In the genomic region with DNA sequence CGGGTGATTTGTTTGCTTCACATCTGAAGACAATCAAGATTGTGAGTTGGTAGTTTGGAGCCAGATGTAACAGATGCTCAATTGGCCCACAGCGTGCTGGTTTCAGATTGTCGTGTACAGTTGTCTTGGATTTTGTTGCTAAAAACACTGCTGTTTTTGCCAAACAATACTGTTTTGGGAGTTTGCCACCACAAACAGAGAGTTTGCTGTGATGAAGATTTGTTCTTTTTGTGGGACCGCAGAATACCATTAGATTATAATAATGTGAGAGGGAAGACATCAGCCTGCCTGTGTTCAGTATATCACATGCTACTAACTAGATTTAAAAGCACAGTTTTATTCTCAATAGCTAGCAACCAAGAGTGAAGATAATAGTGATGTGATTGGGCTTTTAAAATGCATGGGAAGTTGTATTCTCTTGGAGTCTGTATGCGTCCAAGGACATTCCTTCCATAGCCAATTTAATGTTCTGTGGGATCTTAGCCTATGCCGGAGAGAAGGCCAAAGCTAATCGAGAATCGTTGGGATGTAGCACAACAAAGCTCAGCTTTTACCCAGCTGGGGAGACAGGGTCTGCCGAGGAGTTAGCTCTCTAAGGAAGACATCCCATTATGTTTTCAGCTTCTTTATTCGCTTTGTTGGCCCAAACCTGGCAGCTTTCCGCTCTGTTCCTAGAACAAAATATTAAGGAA, we compare ENCODE assay signal across 1 cellular context.
TF ChIP-seq lines count a peak whose summit lies in the region.

No MANE protein-coding gene starts in this region.

TF ChIP-seq in H1, 55 proteins besides CTCF, POLR2A, EP300 and RAD21:
- TF ChIP-seq TAF7 (optimal IDR thresholded peaks at IDR 0.05; ENCODE audit: borderline replicate concordance, low read depth, low read length) (no peak), CEBPB (IDR thresholded peaks at IDR 0.05; ENCODE audit: low read depth, low read length) (no peak), RFX5 (IDR thresholded peaks at IDR 0.05; ENCODE audit: borderline replicate concordance, low read depth, low read length) (no peak), ASH2L (IDR thresholded peaks at IDR 0.05; ENCODE audit: low read length) (no peak), HDAC6 (IDR thresholded peaks at IDR 0.05; ENCODE audit: low read depth, low read length) (no peak), TCF12 (IDR thresholded peaks at IDR 0.05; ENCODE audit: low read depth, low read length) (no peak), RBBP5 (IDR thresholded peaks at IDR 0.05; ENCODE audit: borderline replicate concordance, low read depth, low read length) (no peak), EGR1 (IDR thresholded peaks at IDR 0.05; ENCODE audit: borderline replicate concordance, low read depth, low read length) (no peak), CHD1 (IDR thresholded peaks at IDR 0.05; ENCODE audit: low read depth, low read length) (no peak), CBX8 (IDR thresholded peaks at IDR 0.05; ENCODE audit: borderline replicate concordance, low read depth, low read length) (no peak), SIN3A (conservative IDR thresholded peaks at IDR 0.05 in 1 of 2, IDR thresholded peaks at IDR 0.05 in 1 of 2; ENCODE audit: low read depth in 1 of 2, low read length in 2 of 2) (no peak), JUN (IDR thresholded peaks at IDR 0.05; ENCODE audit: low read depth, low read length) (no peak), KDM5A (IDR thresholded peaks at IDR 0.05; ENCODE audit: low read length) (no peak), JUND (IDR thresholded peaks at IDR 0.05; ENCODE audit: low read length) (no peak), TBP (IDR thresholded peaks at IDR 0.05; ENCODE audit: low read depth, low read length) (no peak), EZH2 (IDR thresholded peaks at IDR 0.05; ENCODE audit: low read depth, low read length, severe bottlenecking) (no peak)
- TF ChIP-seq, protein P1, sequence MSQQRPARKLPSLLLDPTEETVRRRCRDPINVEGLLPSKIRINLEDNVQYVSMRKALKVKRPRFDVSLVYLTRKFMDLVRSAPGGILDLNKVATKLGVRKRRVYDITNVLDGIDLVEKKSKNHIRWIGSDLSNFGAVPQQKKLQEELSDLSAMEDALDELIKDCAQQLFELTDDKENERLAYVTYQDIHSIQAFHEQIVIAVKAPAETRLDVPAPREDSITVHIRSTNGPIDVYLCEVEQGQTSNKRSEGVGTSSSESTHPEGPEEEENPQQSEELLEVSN (IDR thresholded peaks at IDR 0.05), result no peak
- TF ChIP-seq, protein P2, sequence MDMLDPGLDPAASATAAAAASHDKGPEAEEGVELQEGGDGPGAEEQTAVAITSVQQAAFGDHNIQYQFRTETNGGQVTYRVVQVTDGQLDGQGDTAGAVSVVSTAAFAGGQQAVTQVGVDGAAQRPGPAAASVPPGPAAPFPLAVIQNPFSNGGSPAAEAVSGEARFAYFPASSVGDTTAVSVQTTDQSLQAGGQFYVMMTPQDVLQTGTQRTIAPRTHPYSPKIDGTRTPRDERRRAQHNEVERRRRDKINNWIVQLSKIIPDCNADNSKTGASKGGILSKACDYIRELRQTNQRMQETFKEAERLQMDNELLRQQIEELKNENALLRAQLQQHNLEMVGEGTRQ (IDR thresholded peaks at IDR 0.05; ENCODE audit: low read length), result no peak
- TF ChIP-seq, protein P3, sequence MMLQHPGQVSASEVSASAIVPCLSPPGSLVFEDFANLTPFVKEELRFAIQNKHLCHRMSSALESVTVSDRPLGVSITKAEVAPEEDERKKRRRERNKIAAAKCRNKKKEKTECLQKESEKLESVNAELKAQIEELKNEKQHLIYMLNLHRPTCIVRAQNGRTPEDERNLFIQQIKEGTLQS (IDR thresholded peaks at IDR 0.05; ENCODE audit: insufficient read depth, low read depth, low read length), result no peak
- TF ChIP-seq, protein P4, sequence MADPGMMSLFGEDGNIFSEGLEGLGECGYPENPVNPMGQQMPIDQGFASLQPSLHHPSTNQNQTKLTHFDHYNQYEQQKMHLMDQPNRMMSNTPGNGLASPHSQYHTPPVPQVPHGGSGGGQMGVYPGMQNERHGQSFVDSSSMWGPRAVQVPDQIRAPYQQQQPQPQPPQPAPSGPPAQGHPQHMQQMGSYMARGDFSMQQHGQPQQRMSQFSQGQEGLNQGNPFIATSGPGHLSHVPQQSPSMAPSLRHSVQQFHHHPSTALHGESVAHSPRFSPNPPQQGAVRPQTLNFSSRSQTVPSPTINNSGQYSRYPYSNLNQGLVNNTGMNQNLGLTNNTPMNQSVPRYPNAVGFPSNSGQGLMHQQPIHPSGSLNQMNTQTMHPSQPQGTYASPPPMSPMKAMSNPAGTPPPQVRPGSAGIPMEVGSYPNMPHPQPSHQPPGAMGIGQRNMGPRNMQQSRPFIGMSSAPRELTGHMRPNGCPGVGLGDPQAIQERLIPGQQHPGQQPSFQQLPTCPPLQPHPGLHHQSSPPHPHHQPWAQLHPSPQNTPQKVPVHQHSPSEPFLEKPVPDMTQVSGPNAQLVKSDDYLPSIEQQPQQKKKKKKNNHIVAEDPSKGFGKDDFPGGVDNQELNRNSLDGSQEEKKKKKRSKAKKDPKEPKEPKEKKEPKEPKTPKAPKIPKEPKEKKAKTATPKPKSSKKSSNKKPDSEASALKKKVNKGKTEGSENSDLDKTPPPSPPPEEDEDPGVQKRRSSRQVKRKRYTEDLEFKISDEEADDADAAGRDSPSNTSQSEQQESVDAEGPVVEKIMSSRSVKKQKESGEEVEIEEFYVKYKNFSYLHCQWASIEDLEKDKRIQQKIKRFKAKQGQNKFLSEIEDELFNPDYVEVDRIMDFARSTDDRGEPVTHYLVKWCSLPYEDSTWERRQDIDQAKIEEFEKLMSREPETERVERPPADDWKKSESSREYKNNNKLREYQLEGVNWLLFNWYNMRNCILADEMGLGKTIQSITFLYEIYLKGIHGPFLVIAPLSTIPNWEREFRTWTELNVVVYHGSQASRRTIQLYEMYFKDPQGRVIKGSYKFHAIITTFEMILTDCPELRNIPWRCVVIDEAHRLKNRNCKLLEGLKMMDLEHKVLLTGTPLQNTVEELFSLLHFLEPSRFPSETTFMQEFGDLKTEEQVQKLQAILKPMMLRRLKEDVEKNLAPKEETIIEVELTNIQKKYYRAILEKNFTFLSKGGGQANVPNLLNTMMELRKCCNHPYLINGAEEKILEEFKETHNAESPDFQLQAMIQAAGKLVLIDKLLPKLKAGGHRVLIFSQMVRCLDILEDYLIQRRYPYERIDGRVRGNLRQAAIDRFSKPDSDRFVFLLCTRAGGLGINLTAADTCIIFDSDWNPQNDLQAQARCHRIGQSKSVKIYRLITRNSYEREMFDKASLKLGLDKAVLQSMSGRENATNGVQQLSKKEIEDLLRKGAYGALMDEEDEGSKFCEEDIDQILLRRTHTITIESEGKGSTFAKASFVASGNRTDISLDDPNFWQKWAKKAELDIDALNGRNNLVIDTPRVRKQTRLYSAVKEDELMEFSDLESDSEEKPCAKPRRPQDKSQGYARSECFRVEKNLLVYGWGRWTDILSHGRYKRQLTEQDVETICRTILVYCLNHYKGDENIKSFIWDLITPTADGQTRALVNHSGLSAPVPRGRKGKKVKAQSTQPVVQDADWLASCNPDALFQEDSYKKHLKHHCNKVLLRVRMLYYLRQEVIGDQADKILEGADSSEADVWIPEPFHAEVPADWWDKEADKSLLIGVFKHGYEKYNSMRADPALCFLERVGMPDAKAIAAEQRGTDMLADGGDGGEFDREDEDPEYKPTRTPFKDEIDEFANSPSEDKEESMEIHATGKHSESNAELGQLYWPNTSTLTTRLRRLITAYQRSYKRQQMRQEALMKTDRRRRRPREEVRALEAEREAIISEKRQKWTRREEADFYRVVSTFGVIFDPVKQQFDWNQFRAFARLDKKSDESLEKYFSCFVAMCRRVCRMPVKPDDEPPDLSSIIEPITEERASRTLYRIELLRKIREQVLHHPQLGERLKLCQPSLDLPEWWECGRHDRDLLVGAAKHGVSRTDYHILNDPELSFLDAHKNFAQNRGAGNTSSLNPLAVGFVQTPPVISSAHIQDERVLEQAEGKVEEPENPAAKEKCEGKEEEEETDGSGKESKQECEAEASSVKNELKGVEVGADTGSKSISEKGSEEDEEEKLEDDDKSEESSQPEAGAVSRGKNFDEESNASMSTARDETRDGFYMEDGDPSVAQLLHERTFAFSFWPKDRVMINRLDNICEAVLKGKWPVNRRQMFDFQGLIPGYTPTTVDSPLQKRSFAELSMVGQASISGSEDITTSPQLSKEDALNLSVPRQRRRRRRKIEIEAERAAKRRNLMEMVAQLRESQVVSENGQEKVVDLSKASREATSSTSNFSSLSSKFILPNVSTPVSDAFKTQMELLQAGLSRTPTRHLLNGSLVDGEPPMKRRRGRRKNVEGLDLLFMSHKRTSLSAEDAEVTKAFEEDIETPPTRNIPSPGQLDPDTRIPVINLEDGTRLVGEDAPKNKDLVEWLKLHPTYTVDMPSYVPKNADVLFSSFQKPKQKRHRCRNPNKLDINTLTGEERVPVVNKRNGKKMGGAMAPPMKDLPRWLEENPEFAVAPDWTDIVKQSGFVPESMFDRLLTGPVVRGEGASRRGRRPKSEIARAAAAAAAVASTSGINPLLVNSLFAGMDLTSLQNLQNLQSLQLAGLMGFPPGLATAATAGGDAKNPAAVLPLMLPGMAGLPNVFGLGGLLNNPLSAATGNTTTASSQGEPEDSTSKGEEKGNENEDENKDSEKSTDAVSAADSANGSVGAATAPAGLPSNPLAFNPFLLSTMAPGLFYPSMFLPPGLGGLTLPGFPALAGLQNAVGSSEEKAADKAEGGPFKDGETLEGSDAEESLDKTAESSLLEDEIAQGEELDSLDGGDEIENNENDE (IDR thresholded peaks at IDR 0.05; ENCODE audit: insufficient replicate concordance, low read length), result no peak
TF ChIP-seq in H1: peak in this region for 0.
